In the genomic region with DNA sequence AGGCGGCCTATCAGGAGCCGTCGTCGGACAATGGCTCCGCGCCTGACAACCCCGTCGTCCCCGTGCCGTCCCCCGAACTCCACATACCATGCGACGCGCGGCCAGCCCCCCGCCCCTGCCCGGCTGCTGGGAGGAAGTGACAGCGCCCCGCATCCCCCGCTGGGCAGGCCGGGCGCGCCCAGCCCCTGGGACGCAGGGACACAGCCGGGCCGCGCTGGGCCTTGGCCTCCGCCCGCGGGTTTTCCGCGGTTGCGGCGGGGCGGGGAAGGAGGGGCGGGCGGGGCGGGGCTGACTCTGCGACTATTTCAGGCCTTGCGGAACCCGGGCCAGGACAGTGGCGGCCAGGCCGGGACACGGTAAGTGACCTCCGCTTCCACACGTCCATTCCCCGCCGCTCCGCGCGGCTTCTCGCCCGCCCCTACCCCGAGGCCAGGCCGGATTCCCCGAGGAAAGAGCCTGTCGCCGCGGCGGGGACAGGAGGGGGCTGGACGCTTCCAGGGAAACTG, we compare ENCODE assay signal across 8 cellular contexts. TPM values are rescaled to one million over a fixed set of nuclear protein-coding genes. Genes with fewer than 3 reads are reported as not detected.
A peak's percentile ranks its signal among the peaks of the same experiment; 100 is the strongest.
DNase-seq lines count a peak whose midpoint lies in the region; ATAC-seq and TF ChIP-seq lines count a peak whose summit lies in the region.

A gene with protein sequence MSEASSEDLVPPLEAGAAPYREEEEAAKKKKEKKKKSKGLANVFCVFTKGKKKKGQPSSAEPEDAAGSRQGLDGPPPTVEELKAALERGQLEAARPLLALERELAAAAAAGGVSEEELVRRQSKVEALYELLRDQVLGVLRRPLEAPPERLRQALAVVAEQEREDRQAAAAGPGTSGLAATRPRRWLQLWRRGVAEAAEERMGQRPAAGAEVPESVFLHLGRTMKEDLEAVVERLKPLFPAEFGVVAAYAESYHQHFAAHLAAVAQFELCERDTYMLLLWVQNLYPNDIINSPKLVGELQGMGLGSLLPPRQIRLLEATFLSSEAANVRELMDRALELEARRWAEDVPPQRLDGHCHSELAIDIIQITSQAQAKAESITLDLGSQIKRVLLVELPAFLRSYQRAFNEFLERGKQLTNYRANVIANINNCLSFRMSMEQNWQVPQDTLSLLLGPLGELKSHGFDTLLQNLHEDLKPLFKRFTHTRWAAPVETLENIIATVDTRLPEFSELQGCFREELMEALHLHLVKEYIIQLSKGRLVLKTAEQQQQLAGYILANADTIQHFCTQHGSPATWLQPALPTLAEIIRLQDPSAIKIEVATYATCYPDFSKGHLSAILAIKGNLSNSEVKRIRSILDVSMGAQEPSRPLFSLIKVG (plus strand): TSS at position 334 of the 506 bp plus-strand sequence. CDS start 2,997 bp downstream, outside the sequence.

- DNase-seq in GM10266 (ENCODE audit: extremely low spot score), result peak; percentile 75
- peak; percentile 47 for DNase-seq in NCI-H774 (lab: John Stamatoyannopoulos, UW)
- DNase-seq in esophagus muscularis mucosa (ENCODE audit: extremely low spot score), result no peak
- DNase-seq in natural killer cell treated with Interleukin-12 subunit alpha and Interleukin-12 subunit beta and Interleukin-15 and Interleukin-18, amount 100 ng/mL, for 72 hours (ENCODE audit: low spot score), result no peak
- no peak for DNase-seq in activated CD4-positive, CD25-positive, alpha-beta regulatory T cell (lab: John Stamatoyannopoulos, UW)
- DNase-seq in NCI-H187 (lab: John Stamatoyannopoulos, UW), result no peak

- peak within 1 kb of the TSS; percentile 84 to 92 (median 88) for H3K27ac ChIP-seq in esophagus muscularis mucosa (replicated peaks in 1 of 4)

- intact Hi-C loops in esophagus muscularis mucosa (cut with DNase I), result no loop called here

- H3K4me3 Mint-ChIP-seq in natural killer cell treated with Interleukin-12 subunit alpha and Interleukin-12 subunit beta and Interleukin-15 and Interleukin-18, amount 100 ng/mL, for 72 hours, result peak within 1 kb of the TSS; percentile 18

- TF ChIP-seq POLR2A in esophagus muscularis mucosa (IDR thresholded peaks at IDR 0.05; ENCODE audit: low read depth), result peak; percentile 69

- H3K27me3 Mint-ChIP-seq in natural killer cell treated with Interleukin-12 subunit alpha and Interleukin-12 subunit beta and Interleukin-15 and Interleukin-18, amount 100 ng/mL, for 72 hours, result peaks cover 18 to 20% of the 10 kb centered on the region in 2 donors

- peak within 1 kb of the TSS; percentile 58 to 71 (median 66) for H3K4me3 ChIP-seq in esophagus muscularis mucosa

- H3K27me3 ChIP-seq in esophagus muscularis mucosa, result peaks cover 0 to 43% (median 6%) of the 10 kb centered on the region in 4 donors

- H3K4me1 Mint-ChIP-seq in natural killer cell treated with Interleukin-12 subunit alpha and Interleukin-12 subunit beta and Interleukin-15 and Interleukin-18, amount 100 ng/mL, for 72 hours (ENCODE audit: low read depth in 2 of 2), result peaks cover 0 to 9% of the 10 kb centered on the region in 2 donors

- peaks cover 0 to 11% (median 2%) of the 10 kb centered on the region in 4 donors for H3K36me3 ChIP-seq in esophagus muscularis mucosa

- peak; percentile 3 for TF ChIP-seq CTCF in GM10266 (IDR thresholded peaks at IDR 0.05; ENCODE audit: control insufficient read depth, insufficient read depth, low read depth, missing control alignments)
- no peak for TF ChIP-seq CTCF in esophagus muscularis mucosa (IDR thresholded peaks at IDR 0.05)

- no peaks in the 10 kb centered on the region for H3K36me3 Mint-ChIP-seq in natural killer cell treated with Interleukin-12 subunit alpha and Interleukin-12 subunit beta and Interleukin-15 and Interleukin-18, amount 100 ng/mL, for 72 hours

- H3K9me3 Mint-ChIP-seq in natural killer cell treated with Interleukin-12 subunit alpha and Interleukin-12 subunit beta and Interleukin-15 and Interleukin-18, amount 100 ng/mL, for 72 hours, result no peaks in the 10 kb centered on the region

- no peak within 1 kb of the TSS for H3K27ac Mint-ChIP-seq in natural killer cell treated with Interleukin-12 subunit alpha and Interleukin-12 subunit beta and Interleukin-15 and Interleukin-18, amount 100 ng/mL, for 72 hours

- ATAC-seq in natural killer cell treated with Interleukin-12 subunit alpha and Interleukin-12 subunit beta and Interleukin-15 and Interleukin-18, amount 100 ng/mL, for 72 hours, result peak; percentile 49 to 74
- no peak for ATAC-seq in HG03108 (IDR thresholded peaks at IDR 0.05; ENCODE audit: unreplicated experiment)
- ATAC-seq in HG03457 (IDR thresholded peaks at IDR 0.05; ENCODE audit: unreplicated experiment), result no peak

- 17% methylated on average over 10 of the region's 61 CpGs for WGBS in esophagus muscularis mucosa

- peaks cover 75 to 94% (median 89%) of the 10 kb centered on the region in 4 donors for H3K4me1 ChIP-seq in esophagus muscularis mucosa

- TF ChIP-seq EP300 in esophagus muscularis mucosa (IDR thresholded peaks at IDR 0.05), result no peak

- no peaks in the 10 kb centered on the region for H3K9me3 ChIP-seq in esophagus muscularis mucosa

RNA-seq across cellular contexts. Expression of the gene that starts here (rescaled TPM):
- total RNA-seq in esophagus muscularis mucosa, result 100 to 1,000 TPM in 1 of 4 donors, 10 to 100 TPM in 3; 29.0 to 104 (median 74.0) TPM
- 1 to 10 TPM; 8.1 to 9.6 TPM for total RNA-seq in natural killer cell treated with Interleukin-12 subunit alpha and Interleukin-12 subunit beta and Interleukin-15 and Interleukin-18, amount 100 ng/mL, for 72 hours

Comparison
In these comparisons a context has a peak if more than half of its experiments do, and no peak if none do; other contexts are left out.
1. DNase-seq: peak in GM10266 (single experiment) and NCI-H774 (single experiment); none in esophagus muscularis mucosa (single experiment), natural killer cell treated with Interleukin-12 subunit alpha and Interleukin-12 subunit beta and Interleukin-15 and Interleukin-18, amount 100 ng/mL, for 72 hours (single experiment), activated CD4-positive, CD25-positive, alpha-beta regulatory T cell (0 of 4) and NCI-H187 (0 of 2).
2. ATAC-seq: peak in natural killer cell treated with Interleukin-12 subunit alpha and Interleukin-12 subunit beta and Interleukin-15 and Interleukin-18, amount 100 ng/mL, for 72 hours (2 of 2); none in HG03108 (single experiment) and HG03457 (single experiment).